24 cellular contexts compared by ENCODE assay signal in the genomic region with DNA sequence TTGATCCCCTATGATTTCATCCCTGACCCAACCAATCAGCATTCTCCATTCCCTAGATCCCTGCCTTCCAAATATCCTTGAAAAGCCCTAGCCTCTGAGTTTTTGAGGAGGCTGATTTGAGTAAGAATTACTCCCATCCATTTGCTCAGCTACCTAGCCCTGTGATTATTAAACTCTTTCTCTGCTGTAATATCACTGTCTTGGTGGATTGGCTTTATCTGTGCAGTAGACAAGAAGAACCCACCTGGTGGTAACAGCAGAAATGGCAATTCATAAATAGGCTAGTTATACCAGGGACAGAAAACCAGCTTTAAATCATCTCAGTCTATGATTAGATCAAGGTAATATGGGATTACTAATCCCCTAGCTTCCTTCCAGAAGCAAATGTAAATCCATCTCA. TPM values are rescaled to one million over a fixed set of nuclear protein-coding genes. Genes with fewer than 3 reads are reported as not detected.
DNase-seq lines count a peak whose midpoint lies in the region; ATAC-seq and TF ChIP-seq lines count a peak whose summit lies in the region.
"Had no signal": no experiment of that assay in that cellular context is flagged by ENCODE, and none has a peak within 500 bp of the region (broad histone marks: within the 10 kb centered on the region; RNA-seq: fewer than 3 reads in every experiment).

No MANE protein-coding gene starts in this region.

- H4K20me1 ChIP-seq in MM.1S (ENCODE audit: insufficient read depth, low read length), result no peaks in the 10 kb centered on the region

- H3K36me3 ChIP-seq in MM.1S (replicated peaks; ENCODE audit: insufficient read depth, low read length), result no peaks in the 10 kb centered on the region
- H3K36me3 ChIP-seq in brain microvascular endothelial cell (replicated peaks), result no peaks in the 10 kb centered on the region
- H3K36me3 ChIP-seq: MG63, prostate gland, upper lobe of right lung had no signal

- no peak overlapping the region for H3K27ac ChIP-seq in MM.1S (ENCODE audit: low read length)
- H3K27ac ChIP-seq in brain microvascular endothelial cell, result no peak overlapping the region
- H3K27ac ChIP-seq: prostate gland, upper lobe of right lung had no signal

- no peaks in the 10 kb centered on the region for H3F3A ChIP-seq in MM.1S (ENCODE audit: insufficient read depth, low read length)

- no peak for TF ChIP-seq CTCF in activated CD8-positive, alpha-beta T cell treated with anti-CD3 and anti-CD28 coated beads for 36 hours (IDR thresholded peaks at IDR 0.05)
- TF ChIP-seq CTCF in MM.1S (IDR thresholded peaks at IDR 0.05; ENCODE audit: low read length) (peak; percentile 45), brain microvascular endothelial cell (IDR thresholded peaks at IDR 0.05; ENCODE audit: low read depth, low read length, missing control alignments) (peak; percentile 17), type B pancreatic cell (conservative IDR thresholded peaks at IDR 0.05) (peak; percentile 22)

- H3K4me1 ChIP-seq in MM.1S (ENCODE audit: low read length), result no peaks in the 10 kb centered on the region
- H3K4me1 ChIP-seq: prostate gland, upper lobe of right lung had no signal

- peaks cover 13% of the 10 kb centered on the region for H3K36me3 Mint-ChIP-seq in activated CD8-positive, alpha-beta T cell treated with anti-CD3 and anti-CD28 coated beads for 36 hours (ENCODE audit: low read depth)
- H3K36me3 Mint-ChIP-seq in activated CD8-positive, alpha-beta T cell treated with anti-CD3 and anti-CD28 coated beads, Interleukin-2, amount 10 ng/mL, durations not matched to agents 7 days and 5 days (ENCODE audit: low read depth), result peaks cover 19% of the 10 kb centered on the region
- no peaks in the 10 kb centered on the region for H3K36me3 Mint-ChIP-seq in type B pancreatic cell

- H3K4me2 ChIP-seq in MM.1S (ENCODE audit: low read depth, low read length), result no peak overlapping the region

- H3K9me3 Mint-ChIP-seq in activated CD8-positive, alpha-beta T cell treated with anti-CD3 and anti-CD28 coated beads for 36 hours, result peaks cover 31% of the 10 kb centered on the region
- peaks cover 25% of the 10 kb centered on the region for H3K9me3 Mint-ChIP-seq in activated CD8-positive, alpha-beta T cell treated with anti-CD3 and anti-CD28 coated beads, Interleukin-2, amount 10 ng/mL, durations not matched to agents 7 days and 5 days (ENCODE audit: insufficient read depth)
- no peaks in the 10 kb centered on the region for H3K9me3 Mint-ChIP-seq in type B pancreatic cell

- no peaks in the 10 kb centered on the region for H3K27me3 Mint-ChIP-seq in activated CD8-positive, alpha-beta T cell treated with anti-CD3 and anti-CD28 coated beads for 36 hours
- peaks cover 4% of the 10 kb centered on the region for H3K27me3 Mint-ChIP-seq in activated CD8-positive, alpha-beta T cell treated with anti-CD3 and anti-CD28 coated beads, Interleukin-2, amount 10 ng/mL, durations not matched to agents 7 days and 5 days (ENCODE audit: low read depth)
- H3K27me3 Mint-ChIP-seq in type B pancreatic cell, result peaks cover 4% of the 10 kb centered on the region

- H3K4me3 ChIP-seq in MM.1S (ENCODE audit: low read length), result no peak overlapping the region
- no peak overlapping the region for H3K4me3 ChIP-seq in brain microvascular endothelial cell (ENCODE audit: low read depth, low read length)
- H3K4me3 ChIP-seq: MG63, prostate gland, upper lobe of right lung had no signal

- H3K9me2 ChIP-seq in MM.1S (replicated peaks; ENCODE audit: insufficient read depth, low read length), result no peaks in the 10 kb centered on the region

- H3K9ac ChIP-seq in MM.1S (ENCODE audit: low read length), result no peak overlapping the region

- ATAC-seq in activated CD8-positive, alpha-beta T cell treated with anti-CD3 and anti-CD28 coated beads for 36 hours, result peak; percentile 49
- ATAC-seq in activated CD8-positive, alpha-beta T cell treated with anti-CD3 and anti-CD28 coated beads, Interleukin-2, amount 10 ng/mL, durations not matched to agents 7 days and 5 days, result no peak
- ATAC-seq in left cardiac atrium (no peak), HG03439 (IDR thresholded peaks at IDR 0.05; ENCODE audit: unreplicated experiment) (no peak)
- ATAC-seq: activated naive CD4-positive, alpha-beta T cell treated with anti-CD3 and anti-CD28 coated beads, Interleukin-2, amount 50 U/mL, for 72 hours; left lobe of liver; stimulated activated naive CD8-positive, alpha-beta T cell treated with anti-CD3 and anti-CD28 coated beads, Interleukin-15, Interleukin-2, amounts not matched to agents 100 U/mL and 50 U/mL, for 24 hours; upper lobe of right lung had no signal

- POLR2A ChIA-PET in activated CD8-positive, alpha-beta T cell treated with anti-CD3 and anti-CD28 coated beads for 36 hours (lab: Charles Lee), result interaction anchor here (1.6 kb wide), 1 partner anchor 12 kb away, joined by 4 read pairs; no protein-coding TSS in a partner anchor
- POLR2A ChIA-PET in activated CD8-positive, alpha-beta T cell treated with anti-CD3 and anti-CD28 coated beads, Interleukin-2, amount 10 ng/mL, durations not matched to agents 7 days and 5 days (lab: Charles Lee), result no interaction called here

- H3K27me3 ChIP-seq in MM.1S (replicated peaks; ENCODE audit: insufficient read depth, low read length) (no peaks in the 10 kb centered on the region), brain microvascular endothelial cell (replicated peaks) (no peaks in the 10 kb centered on the region)
- H3K27me3 ChIP-seq: MG63, upper lobe of right lung had no signal

- intact Hi-C loops in activated CD8-positive, alpha-beta T cell treated with anti-CD3 and anti-CD28 coated beads for 36 hours (cut with micrococcal nuclease), result no loop called here
- intact Hi-C loops in left cardiac atrium (cut with DNase I), result no loop called here

- H3K9me3 ChIP-seq in MM.1S (replicated peaks; ENCODE audit: insufficient read depth, low read length), result no peaks in the 10 kb centered on the region
- H3K9me3 ChIP-seq: prostate gland had no signal

- H3K4me1 Mint-ChIP-seq in activated CD8-positive, alpha-beta T cell treated with anti-CD3 and anti-CD28 coated beads for 36 hours (ENCODE audit: low read depth), result peaks cover 3% of the 10 kb centered on the region
- no peaks in the 10 kb centered on the region for H3K4me1 Mint-ChIP-seq in activated CD8-positive, alpha-beta T cell treated with anti-CD3 and anti-CD28 coated beads, Interleukin-2, amount 10 ng/mL, durations not matched to agents 7 days and 5 days (ENCODE audit: low read depth)
- no peaks in the 10 kb centered on the region for H3K4me1 Mint-ChIP-seq in type B pancreatic cell (ENCODE audit: unreplicated experiment)

- DNase-seq in activated CD8-positive, alpha-beta T cell treated with anti-CD3 and anti-CD28 coated beads for 36 hours, result no peak
- no peak for DNase-seq in activated CD8-positive, alpha-beta T cell treated with anti-CD3 and anti-CD28 coated beads, Interleukin-2, amount 10 ng/mL, durations not matched to agents 7 days and 5 days
- DNase-seq in MM.1S (peak; percentile 35), brain microvascular endothelial cell (no peak), type B pancreatic cell (ENCODE audit: extremely low spot score, unreplicated experiment) (no peak), left cardiac atrium (no peak), EL (no peak)
- DNase-seq: activated CD4-positive, alpha-beta T cell treated with anti-CD3 and anti-CD28 coated beads, Interleukin-2, amount 10 ng/mL, durations not matched to agents 24 days and 14 days; activated T-cell treated with anti-CD3 and anti-CD28 coated beads for 4 hours; effector CD8-positive, alpha-beta T cell; foreskin fibroblast; GF-D8; MG63; Right ventricle myocardium superior; stimulated activated CD4-positive, alpha-beta T cell treated with anti-CD3 and anti-CD28 coated beads, Interleukin-12 subunit alpha, Interleukin-12 subunit beta, amount 100 ng/mL, for 4 hours; stimulated activated naive CD8-positive, alpha-beta T cell treated with anti-CD3 and anti-CD28 coated beads, Interleukin-15, Interleukin-2, amounts not matched to agents 100 U/mL and 50 U/mL, for 24 hours; T-helper 9 cell; upper lobe of right lung had no signal

- no peak overlapping the region for H3K27ac Mint-ChIP-seq in activated CD8-positive, alpha-beta T cell treated with anti-CD3 and anti-CD28 coated beads for 36 hours
- H3K27ac Mint-ChIP-seq in activated CD8-positive, alpha-beta T cell treated with anti-CD3 and anti-CD28 coated beads, Interleukin-2, amount 10 ng/mL, durations not matched to agents 7 days and 5 days, result no peak overlapping the region
- H3K27ac Mint-ChIP-seq in type B pancreatic cell, result no peak overlapping the region
- H3K27ac Mint-ChIP-seq: activated CD4-positive, alpha-beta T cell treated with anti-CD3 and anti-CD28 coated beads, Interleukin-2, amount 10 ng/mL, durations not matched to agents 24 days and 14 days; activated naive CD4-positive, alpha-beta T cell treated with anti-CD3 and anti-CD28 coated beads, Interleukin-2, amount 50 U/mL, for 72 hours had no signal

- in situ Hi-C loops in brain microvascular endothelial cell (cut with HindIII; ENCODE audit: low pct_ligation_motif_present, low sequenced_read_pairs), result no loop called here

- H2AFZ ChIP-seq in MM.1S (ENCODE audit: low read length), result no peak overlapping the region

- no peaks in the 10 kb centered on the region for H3K79me2 ChIP-seq in MM.1S (ENCODE audit: low read length)

- CTCF ChIA-PET in activated CD8-positive, alpha-beta T cell treated with anti-CD3 and anti-CD28 coated beads for 36 hours (lab: Charles Lee), result interaction anchor here (0.8 to 5.3 kb wide), 13 partner anchors 10 to 208 kb away, joined by 3 to 40 read pairs (median 4); a partner anchor contains a TSS
- CTCF ChIA-PET in activated CD8-positive, alpha-beta T cell treated with anti-CD3 and anti-CD28 coated beads, Interleukin-2, amount 10 ng/mL, durations not matched to agents 7 days and 5 days (lab: Charles Lee), result interaction anchor here (0.6 to 4.6 kb wide), 13 partner anchors 10 to 112 kb away, joined by 3 to 20 read pairs (median 4); a partner anchor contains a TSS

- no peak overlapping the region for H3K4me3 Mint-ChIP-seq in activated CD8-positive, alpha-beta T cell treated with anti-CD3 and anti-CD28 coated beads for 36 hours
- no peak overlapping the region for H3K4me3 Mint-ChIP-seq in activated CD8-positive, alpha-beta T cell treated with anti-CD3 and anti-CD28 coated beads, Interleukin-2, amount 10 ng/mL, durations not matched to agents 7 days and 5 days
- H3K4me3 Mint-ChIP-seq in type B pancreatic cell, result no peak overlapping the region
- H3K4me3 Mint-ChIP-seq: activated CD4-positive, alpha-beta T cell treated with anti-CD3 and anti-CD28 coated beads, Interleukin-2, amount 10 ng/mL, durations not matched to agents 24 days and 14 days had no signal

RNA-seq across cellular contexts. Expression of a gene that starts 13.0 kb away (rescaled TPM):
- total RNA-seq in activated CD8-positive, alpha-beta T cell treated with anti-CD3 and anti-CD28 coated beads for 36 hours, result not detected
- total RNA-seq in activated CD8-positive, alpha-beta T cell treated with anti-CD3 and anti-CD28 coated beads, Interleukin-2, amount 10 ng/mL, durations not matched to agents 7 days and 5 days, result not detected
- total RNA-seq in type B pancreatic cell (ENCODE audit: low replicate concordance), result not detected in 2 replicates
- total RNA-seq in left cardiac atrium, result not detected
- total RNA-seq: activated CD4-positive, alpha-beta T cell treated with anti-CD3 and anti-CD28 coated beads, Interleukin-2, amount 10 ng/mL, durations not matched to agents 24 days and 14 days; activated naive CD4-positive, alpha-beta T cell treated with anti-CD3 and anti-CD28 coated beads, Interleukin-2, amount 50 U/mL, for 72 hours; HT1080; left lobe of liver; prostate gland; Right ventricle myocardium superior; upper lobe of right lung had no signal

RNA-seq across cellular contexts. Expression of a gene that starts 18.8 kb away (rescaled TPM):
- total RNA-seq in activated CD8-positive, alpha-beta T cell treated with anti-CD3 and anti-CD28 coated beads for 36 hours, result under 1 TPM; 0.54 to 0.81 TPM
- total RNA-seq in activated CD8-positive, alpha-beta T cell treated with anti-CD3 and anti-CD28 coated beads, Interleukin-2, amount 10 ng/mL, durations not matched to agents 7 days and 5 days, result not detected
- not detected in 2 replicates for total RNA-seq in type B pancreatic cell (ENCODE audit: low replicate concordance)
- not detected for total RNA-seq in left cardiac atrium
- total RNA-seq: left lobe of liver, prostate gland, Right ventricle myocardium superior, upper lobe of right lung had no signal

RNA-seq across cellular contexts. Expression of a gene that starts 43.3 kb away (rescaled TPM):
- 10 to 100 TPM; 49.4 to 51.7 TPM for total RNA-seq in activated CD8-positive, alpha-beta T cell treated with anti-CD3 and anti-CD28 coated beads for 36 hours
- 10 to 100 TPM; 51.5 to 56.8 TPM for total RNA-seq in activated CD8-positive, alpha-beta T cell treated with anti-CD3 and anti-CD28 coated beads, Interleukin-2, amount 10 ng/mL, durations not matched to agents 7 days and 5 days
- total RNA-seq in type B pancreatic cell (ENCODE audit: low replicate concordance) (0.58 and 0.81 TPM in 2 replicates), left cardiac atrium (1 to 10 TPM; 3.2 to 4.5 TPM)
- total RNA-seq: bronchial epithelial cell, HT1080 had no signal

Comparison
In these comparisons a context has a peak if more than half of its experiments do, and no peak if none do; other contexts are left out.
1. RNA of a gene that starts 43.3 kb away (total RNA-seq): 51.5 to 56.8 TPM in activated CD8-positive, alpha-beta T cell treated with anti-CD3 and anti-CD28 coated beads, Interleukin-2, amount 10 ng/mL, durations not matched to agents 7 days and 5 days and 49.4 to 51.7 TPM in activated CD8-positive, alpha-beta T cell treated with anti-CD3 and anti-CD28 coated beads for 36 hours; 3.2 to 4.5 TPM in left cardiac atrium and 0.58 to 0.81 TPM in type B pancreatic cell; every median in the first group is over 4 times any median in the second.